Comparison of ENCODE assay signal across 1 cellular context in the genomic region with DNA sequence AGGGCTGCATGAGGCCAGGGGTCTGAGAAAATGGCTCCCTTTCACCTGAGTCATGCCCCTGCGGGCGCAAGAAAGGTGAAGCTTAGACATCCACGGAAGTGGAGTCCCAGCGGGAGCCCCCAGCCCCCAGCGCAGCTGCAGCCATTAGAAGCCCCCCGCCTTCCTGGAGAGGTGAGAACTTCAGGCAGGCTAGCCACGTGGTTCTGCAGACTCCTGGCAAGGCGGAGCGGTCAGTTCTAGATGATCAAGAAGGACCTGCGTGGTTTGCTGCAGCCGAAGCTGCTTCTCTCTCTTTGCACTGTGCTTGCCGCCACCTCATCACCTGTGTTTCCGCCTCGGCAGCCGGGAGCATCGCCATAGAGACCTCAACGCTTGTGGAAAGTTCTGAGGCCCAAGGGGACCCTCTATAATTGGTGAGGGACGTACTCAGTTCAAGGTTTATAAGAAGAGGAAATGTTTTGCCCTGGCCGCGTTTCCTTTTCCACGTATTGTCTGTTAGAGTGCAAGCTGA.
TF ChIP-seq lines count a peak whose summit lies in the region.

No MANE protein-coding gene starts in this region.

TF ChIP-seq in K562, 482 proteins besides CTCF, POLR2A, EP300 and RAD21 (continued from another document):
- TF ChIP-seq, protein P1, sequence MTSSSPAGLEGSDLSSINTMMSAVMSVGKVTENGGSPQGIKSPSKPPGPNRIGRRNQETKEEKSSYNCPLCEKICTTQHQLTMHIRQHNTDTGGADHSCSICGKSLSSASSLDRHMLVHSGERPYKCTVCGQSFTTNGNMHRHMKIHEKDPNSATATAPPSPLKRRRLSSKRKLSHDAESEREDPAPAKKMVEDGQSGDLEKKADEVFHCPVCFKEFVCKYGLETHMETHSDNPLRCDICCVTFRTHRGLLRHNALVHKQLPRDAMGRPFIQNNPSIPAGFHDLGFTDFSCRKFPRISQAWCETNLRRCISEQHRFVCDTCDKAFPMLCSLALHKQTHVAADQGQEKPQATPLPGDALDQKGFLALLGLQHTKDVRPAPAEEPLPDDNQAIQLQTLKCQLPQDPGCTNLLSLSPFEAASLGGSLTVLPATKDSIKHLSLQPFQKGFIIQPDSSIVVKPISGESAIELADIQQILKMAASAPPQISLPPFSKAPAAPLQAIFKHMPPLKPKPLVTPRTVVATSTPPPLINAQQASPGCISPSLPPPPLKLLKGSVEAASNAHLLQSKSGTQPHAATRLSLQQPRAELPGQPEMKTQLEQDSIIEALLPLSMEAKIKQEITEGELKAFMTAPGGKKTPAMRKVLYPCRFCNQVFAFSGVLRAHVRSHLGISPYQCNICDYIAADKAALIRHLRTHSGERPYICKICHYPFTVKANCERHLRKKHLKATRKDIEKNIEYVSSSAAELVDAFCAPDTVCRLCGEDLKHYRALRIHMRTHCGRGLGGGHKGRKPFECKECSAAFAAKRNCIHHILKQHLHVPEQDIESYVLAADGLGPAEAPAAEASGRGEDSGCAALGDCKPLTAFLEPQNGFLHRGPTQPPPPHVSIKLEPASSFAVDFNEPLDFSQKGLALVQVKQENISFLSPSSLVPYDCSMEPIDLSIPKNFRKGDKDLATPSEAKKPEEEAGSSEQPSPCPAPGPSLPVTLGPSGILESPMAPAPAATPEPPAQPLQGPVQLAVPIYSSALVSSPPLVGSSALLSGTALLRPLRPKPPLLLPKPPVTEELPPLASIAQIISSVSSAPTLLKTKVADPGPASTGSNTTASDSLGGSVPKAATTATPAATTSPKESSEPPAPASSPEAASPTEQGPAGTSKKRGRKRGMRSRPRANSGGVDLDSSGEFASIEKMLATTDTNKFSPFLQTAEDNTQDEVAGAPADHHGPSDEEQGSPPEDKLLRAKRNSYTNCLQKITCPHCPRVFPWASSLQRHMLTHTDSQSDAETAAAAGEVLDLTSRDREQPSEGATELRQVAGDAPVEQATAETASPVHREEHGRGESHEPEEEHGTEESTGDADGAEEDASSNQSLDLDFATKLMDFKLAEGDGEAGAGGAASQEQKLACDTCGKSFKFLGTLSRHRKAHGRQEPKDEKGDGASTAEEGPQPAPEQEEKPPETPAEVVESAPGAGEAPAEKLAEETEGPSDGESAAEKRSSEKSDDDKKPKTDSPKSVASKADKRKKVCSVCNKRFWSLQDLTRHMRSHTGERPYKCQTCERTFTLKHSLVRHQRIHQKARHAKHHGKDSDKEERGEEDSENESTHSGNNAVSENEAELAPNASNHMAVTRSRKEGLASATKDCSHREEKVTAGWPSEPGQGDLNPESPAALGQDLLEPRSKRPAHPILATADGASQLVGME (CRISPR knock-in tag; IDR thresholded peaks at IDR 0.05) = 0 out of 2 replicates have a peak, but pooled peaks have one; percentile 27
- TF ChIP-seq, protein P2, sequence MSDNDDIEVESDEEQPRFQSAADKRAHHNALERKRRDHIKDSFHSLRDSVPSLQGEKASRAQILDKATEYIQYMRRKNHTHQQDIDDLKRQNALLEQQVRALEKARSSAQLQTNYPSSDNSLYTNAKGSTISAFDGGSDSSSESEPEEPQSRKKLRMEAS (CRISPR knock-in tag; IDR thresholded peaks at IDR 0.05) = peak; percentile 35; the same call in 1 of the 2 replicates
- TF ChIP-seq STAT5B (CRISPR knock-in tag; IDR thresholded peaks at IDR 0.05) (no peak), PHB (CRISPR knock-in tag; IDR thresholded peaks at IDR 0.05) (no peak), SMAD4 (CRISPR knock-in tag; conservative IDR thresholded peaks at IDR 0.05) (0 out of 2 replicates have a peak, but pooled peaks have one; percentile 44), RHOXF2B (CRISPR knock-in tag; conservative IDR thresholded peaks at IDR 0.05) (no peak), RBM15 (IDR thresholded peaks at IDR 0.05; ENCODE audit: insufficient read depth, low read length) (no peak), MED1 (CRISPR knock-in tag; IDR thresholded peaks at IDR 0.05; ENCODE audit: borderline replicate concordance) (no peak), ZNF282 (CRISPR knock-in tag; IDR thresholded peaks at IDR 0.05) (0 out of 2 replicates have a peak, but pooled peaks have one; percentile 22), TCF7L2 (IDR thresholded peaks at IDR 0.05; ENCODE audit: low read depth, low read length) (no peak), PTBP1 (IDR thresholded peaks at IDR 0.05; ENCODE audit: low read depth, low read length) (no peak), ZNF76 (CRISPR knock-in tag; IDR thresholded peaks at IDR 0.05; ENCODE audit: borderline replicate concordance) (no peak), MAFF (IDR thresholded peaks at IDR 0.05; ENCODE audit: low read length) (no peak), SMARCA5 (IDR thresholded peaks at IDR 0.05) (no peak)
- TF ChIP-seq, protein P3, sequence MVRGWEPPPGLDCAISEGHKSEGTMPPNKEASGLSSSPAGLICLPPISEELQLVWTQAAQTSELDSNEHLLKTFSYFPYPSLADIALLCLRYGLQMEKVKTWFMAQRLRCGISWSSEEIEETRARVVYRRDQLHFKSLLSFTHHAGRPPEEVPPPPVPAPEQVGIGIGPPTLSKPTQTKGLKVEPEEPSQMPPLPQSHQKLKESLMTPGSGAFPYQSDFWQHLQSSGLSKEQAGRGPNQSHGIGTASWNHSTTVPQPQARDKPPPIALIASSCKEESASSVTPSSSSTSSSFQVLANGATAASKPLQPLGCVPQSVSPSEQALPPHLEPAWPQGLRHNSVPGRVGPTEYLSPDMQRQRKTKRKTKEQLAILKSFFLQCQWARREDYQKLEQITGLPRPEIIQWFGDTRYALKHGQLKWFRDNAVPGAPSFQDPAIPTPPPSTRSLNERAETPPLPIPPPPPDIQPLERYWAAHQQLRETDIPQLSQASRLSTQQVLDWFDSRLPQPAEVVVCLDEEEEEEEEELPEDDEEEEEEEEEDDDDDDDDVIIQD (CRISPR knock-in tag; IDR thresholded peaks at IDR 0.05) = no peak
- TF ChIP-seq, protein P4, sequence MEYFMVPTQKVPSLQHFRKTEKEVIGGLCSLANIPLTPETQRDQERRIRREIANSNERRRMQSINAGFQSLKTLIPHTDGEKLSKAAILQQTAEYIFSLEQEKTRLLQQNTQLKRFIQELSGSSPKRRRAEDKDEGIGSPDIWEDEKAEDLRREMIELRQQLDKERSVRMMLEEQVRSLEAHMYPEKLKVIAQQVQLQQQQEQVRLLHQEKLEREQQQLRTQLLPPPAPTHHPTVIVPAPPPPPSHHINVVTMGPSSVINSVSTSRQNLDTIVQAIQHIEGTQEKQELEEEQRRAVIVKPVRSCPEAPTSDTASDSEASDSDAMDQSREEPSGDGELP (CRISPR knock-in tag; IDR thresholded peaks at IDR 0.05; ENCODE audit: borderline replicate concordance) = no peak
